ENCODE assay signal across 22 cellular contexts in the genomic region with DNA sequence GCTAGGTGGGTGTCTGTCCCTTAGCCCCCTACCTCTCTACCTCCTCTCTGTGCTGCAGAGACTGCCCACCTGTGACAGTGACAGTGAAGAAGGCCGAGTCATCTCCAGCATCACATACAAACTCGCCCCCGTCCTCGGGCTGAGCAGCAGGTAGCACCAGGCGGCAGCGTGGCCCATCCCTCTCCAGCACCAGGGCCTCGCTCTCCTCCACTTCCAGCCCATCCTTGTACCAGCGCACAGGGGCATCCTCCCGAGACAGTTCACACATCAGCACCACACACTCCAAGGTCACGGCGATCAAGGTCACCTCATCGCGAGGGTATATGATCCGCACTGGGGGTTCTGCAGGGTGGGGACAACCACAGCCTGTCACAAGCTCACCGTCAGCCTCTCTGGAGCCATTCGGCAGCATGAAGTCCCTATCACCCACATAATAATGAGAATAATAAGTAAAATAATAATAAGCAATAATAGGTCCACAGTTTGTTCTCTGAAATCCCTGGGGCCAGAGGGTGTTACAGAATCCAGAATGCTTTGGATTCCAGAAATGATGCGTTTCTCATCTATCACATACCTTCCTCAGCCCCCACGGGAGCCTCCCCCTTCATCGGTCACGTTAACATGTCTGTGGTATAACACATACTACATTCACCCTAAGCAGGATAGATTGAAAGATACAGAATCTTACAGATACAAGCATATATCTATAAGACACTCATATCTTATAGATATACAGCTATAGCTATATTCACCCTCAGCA. TPM values are rescaled to one million over a fixed set of nuclear protein-coding genes. Genes with fewer than 3 reads are reported as not detected.
DNase-seq lines count a peak whose midpoint lies in the region; ATAC-seq, FAIRE-seq and TF ChIP-seq lines count a peak whose summit lies in the region.
"Had no signal": no experiment of that assay in that cellular context is flagged by ENCODE, and none has a peak within 500 bp of the region (broad histone marks: within the 10 kb centered on the region; RNA-seq: fewer than 3 reads in every experiment).

No MANE protein-coding gene starts in this region.

- CTCF ChIA-PET in IMR-90 (lab: Yijun Ruan, JAX) (interaction anchor here (0.6 to 2.0 kb wide), 9 partner anchors 8 to 1354 kb away, joined by 3 to 10 read pairs (median 3); a partner anchor contains a TSS), H1 (lab: Charles Lee; ENCODE audit: partially characterized antibody) (interaction anchor here (0.6 to 19.7 kb wide), 37 partner anchors 9 to 170 kb away, joined by 3 to 293 read pairs (median 8); a partner anchor contains a TSS)

- intact Hi-C loops in IMR-90 (cut with micrococcal nuclease): no loop called here
- intact Hi-C loops in ovary (cut with DNase I): loop anchor here in 2 of 4 donors (5.0 kb wide), 2 partner anchors 78 to 83 kb away; no protein-coding TSS in a partner anchor

- dilution Hi-C loops in IMR-90 (cut with HindIII; ENCODE audit: low sequenced_read_pairs, unreplicated experiment): no loop called here

- TF ChIP-seq POLR2A in IMR-90 (IDR thresholded peaks at IDR 0.05; ENCODE audit: low read depth, low read length) (no peak), H1 (IDR thresholded peaks at IDR 0.05; ENCODE audit: control extremely low read depth in 1 of 2, low read depth in 2 of 2, low read length in 2 of 2) (no peak), ovary (IDR thresholded peaks at IDR 0.05) (no peak)

- BruUV-seq in IMR-90 (replicated peaks; lab: Mats Ljungman, UMichigan): no TSS peak

- H3K36me3 ChIP-seq in GM23248 (ENCODE audit: low read depth) (no peaks in the 10 kb centered on the region), IMR-90 (ENCODE audit: control insufficient read depth, insufficient read depth, low read length) (peaks cover 7% of the 10 kb centered on the region), H1 (ENCODE audit: control insufficient read depth in 2 of 4, insufficient read depth in 4 of 4, low read length in 3 of 4) (peaks cover 0 to 21% (median 9%) of the 10 kb centered on the region in 4 experiments; a peak in 5 of 8 replicates), ovary (no peaks in the 10 kb centered on the region)
- H3K36me3 ChIP-seq: SJCRH30 had no signal

- H3K4ac ChIP-seq in IMR-90 (ENCODE audit: low read depth, low read length) (no peak overlapping the region), H1 (replicated peaks; ENCODE audit: insufficient read length, low read depth, low read length) (no peak overlapping the region)

- H4K91ac ChIP-seq in IMR-90 (ENCODE audit: insufficient read depth, low read depth, low read length): no peak overlapping the region
- peak overlapping the region; percentile 82 for H4K91ac ChIP-seq in H1 (replicated peaks; ENCODE audit: insufficient read length, low read length)

- no peaks in the 10 kb centered on the region for H3K23me2 ChIP-seq in H1 (ENCODE audit: low read depth, low read length)

- H3K4me2 ChIP-seq in GM23248 (ENCODE audit: unreplicated experiment) (no peak overlapping the region), IMR-90 (ENCODE audit: low read depth, low read length) (no peak overlapping the region), H1 (ENCODE audit: insufficient read depth in 1 of 2, low read depth in 2 of 2, low read length in 2 of 2) (no peak overlapping the region)
- H3K4me2 ChIP-seq: KMS-11 had no signal

- H2BK15ac ChIP-seq in IMR-90 (ENCODE audit: low read depth, low read length) (no peak overlapping the region), H1 (ENCODE audit: low read length) (no peak overlapping the region; the same call in 1 of the 2 replicates)

- H2BK5ac ChIP-seq in IMR-90 (ENCODE audit: low read depth, low read length, poor library complexity, severe bottlenecking) (no peak overlapping the region), H1 (ENCODE audit: low read depth, low read length) (peak overlapping the region; percentile 46; the same call in 1 of the 2 replicates)

- FAIRE-seq in H1 (lab: Jason Lieb, UNC): no peak
- FAIRE-seq: G401.6, GM12892 had no signal

- H3K23ac ChIP-seq in IMR-90 (ENCODE audit: low read depth, low read length) (no peak overlapping the region), H1 (ENCODE audit: insufficient read length) (no peak overlapping the region)

- H3K4me1 ChIP-seq in GM23248 (ENCODE audit: insufficient read depth) (peaks cover 11% of the 10 kb centered on the region; the same call in 1 of the 2 replicates), IMR-90 (ENCODE audit: control insufficient read depth, insufficient read depth, low read length) (peaks cover 2% of the 10 kb centered on the region; the same call in 1 of the 2 replicates), H1 (replicated peaks in 1 of 4; ENCODE audit: control insufficient read depth in 3 of 4, insufficient read depth in 4 of 4, low read length in 3 of 4) (peaks cover 5 to 36% (median 30%) of the 10 kb centered on the region in 4 experiments), ovary (ENCODE audit: insufficient read depth) (peaks cover 4% of the 10 kb centered on the region)

- no peak overlapping the region for H2BK20ac ChIP-seq in IMR-90 (ENCODE audit: low read depth, low read length)
- H2BK20ac ChIP-seq in H1 (ENCODE audit: low read length): no peak overlapping the region

- no peak for TF ChIP-seq EP300 in H1 (IDR thresholded peaks at IDR 0.05; ENCODE audit: borderline replicate concordance in 1 of 2, low read depth in 2 of 2, low read length in 2 of 2)
- TF ChIP-seq EP300 in ovary (IDR thresholded peaks at IDR 0.05): no peak

- H2AK5ac ChIP-seq in IMR-90 (ENCODE audit: low read depth, low read length): no peak overlapping the region
- H2AK5ac ChIP-seq in H1 (ENCODE audit: low read depth, low read length): peak overlapping the region; percentile 69; the same call in 1 of the 2 replicates

- H3K27ac ChIP-seq in GM23248 (no peak overlapping the region), IMR-90 (ENCODE audit: insufficient read depth, low read length) (no peak overlapping the region), H1 (ENCODE audit: low read depth, low read length) (no peak overlapping the region), ovary (no peak overlapping the region)
- H3K27ac ChIP-seq: BLaER1 treated with 17β-estradiol and CSF1 and Interleukin-3, amounts not matched to agents 10 nM and 100 nM; KMS-11; SJCRH30 had no signal

- no peak for ATAC-seq in IMR-90 (ENCODE audit: low read depth)
- ATAC-seq: Panc1 had no signal

- no peak overlapping the region for H2BK120ac ChIP-seq in IMR-90 (ENCODE audit: low read depth, low read length)
- no peak overlapping the region for H2BK120ac ChIP-seq in H1 (replicated peaks; ENCODE audit: low read depth, low read length)

- H3K56ac ChIP-seq in IMR-90 (ENCODE audit: extremely low read depth, insufficient read depth, low read length) (no peak overlapping the region), H1 (replicated peaks; ENCODE audit: insufficient read length, low read depth, low read length) (no peak overlapping the region)

- H4K8ac ChIP-seq in IMR-90 (ENCODE audit: low read depth in 2 of 2, low read length in 2 of 2): no peak overlapping the region
- no peak overlapping the region for H4K8ac ChIP-seq in H1 (ENCODE audit: extremely low read depth, insufficient read depth, low read length)

- in situ Hi-C loops in GM23248 (cut with MboI) (no loop called here), IMR-90 (cut with MboI; ENCODE audit: low sequenced_read_pairs) (no loop called here)

- DNase-seq in GM23248 (peak; percentile 40), IMR-90 (no peak), H1 (ENCODE audit: low read depth in 1 of 2, low spot score in 2 of 2) (no peak), ovary (peak in 3 of 5 donors; percentile 27 to 42 (median 32)), NCI-H2081 treated with DMSO at 0.1 percent for 48 hours (lab: John Stamatoyannopoulos, UW) (no peak), UCSD-AML1 (lab: John Stamatoyannopoulos, UW; ENCODE audit: unreplicated experiment) (no peak), amniotic stem cell (lab: John Stamatoyannopoulos, UW) (no peak)
- DNase-seq: ACHN; CD8-positive, alpha-beta T cell; NCI-H1092 treated with DMSO at 0.1 percent for 48 hours; NCI-H1436 treated with DMSO at 0.1 percent for 48 hours; NCI-H1930; NCI-H2227 treated with DMSO at 0.1 percent for 48 hours; NCI-H510A treated with DMSO at 0.1 percent for 48 hours; NCI-H774; NK-92 treated with Interleukin-12 subunit alpha and Interleukin-12 subunit beta, amount 100 ng/mL, for 24 hours; SJCRH30 had no signal

- H4K20me1 ChIP-seq in GM23248 (ENCODE audit: insufficient read depth): no peaks in the 10 kb centered on the region
- peaks cover 3% of the 10 kb centered on the region; the same call in 1 of the 2 replicates for H4K20me1 ChIP-seq in IMR-90 (ENCODE audit: insufficient read depth, low read length)
- H4K20me1 ChIP-seq in H1 (replicated peaks in 1 of 2; ENCODE audit: control insufficient read depth in 1 of 2, insufficient read depth in 2 of 2, low read length in 2 of 2): peaks cover 0 to 2% of the 10 kb centered on the region in 2 experiments

- H3K27me3 ChIP-seq in GM23248 (replicated peaks; ENCODE audit: insufficient read depth) (no peaks in the 10 kb centered on the region), IMR-90 (ENCODE audit: control insufficient read depth, insufficient read depth, low read length) (no peaks in the 10 kb centered on the region), H1 (replicated peaks in 1 of 4; ENCODE audit: control insufficient read depth in 3 of 4, extremely low read depth in 1 of 4, insufficient read depth in 3 of 4, low read length in 3 of 4) (no peaks in the 10 kb centered on the region; a peak in 2 of 7 replicates), ovary (no peaks in the 10 kb centered on the region)
- H3K27me3 ChIP-seq: BLaER1 treated with 17β-estradiol and CSF1 and Interleukin-3, amounts not matched to agents 10 nM and 100 nM; SJCRH30 had no signal

- no peaks in the 10 kb centered on the region for H3K79me2 ChIP-seq in GM23248 (ENCODE audit: insufficient read depth)
- H3K79me2 ChIP-seq in H1 (ENCODE audit: control insufficient read depth in 1 of 2, insufficient read depth in 2 of 2, low read length in 2 of 2): peaks cover 0 to 2% of the 10 kb centered on the region in 2 experiments; a peak in 1 of 4 replicates

- 0 out of 2 replicates have a peak overlapping the region, but pooled peaks have one; percentile 30 for H2BK12ac ChIP-seq in H1 (ENCODE audit: low read depth, low read length)

- H3K9me1 ChIP-seq in IMR-90 (ENCODE audit: insufficient read depth, low read length): no peaks in the 10 kb centered on the region

- H2AK9ac ChIP-seq in IMR-90 (replicated peaks; ENCODE audit: low read depth, low read length, poor library complexity): peak overlapping the region; percentile 45

- H3K79me1 ChIP-seq in IMR-90 (ENCODE audit: low read depth in 1 of 2, low read length in 2 of 2): no peaks in the 10 kb centered on the region
- H3K79me1 ChIP-seq in H1 (ENCODE audit: low read depth, low read length): 0 out of 2 replicates have a peak, but pooled peaks cover under 1% of the 10 kb centered on the region

- TF ChIP-seq RAD21 in IMR-90 (IDR thresholded peaks at IDR 0.05; ENCODE audit: low read length) (no peak), H1 (IDR thresholded peaks at IDR 0.05 in 1 of 2, conservative IDR thresholded peaks at IDR 0.05 in 1 of 2; ENCODE audit: low read depth in 2 of 2, low read length in 2 of 2) (no peak)

- H3F3A ChIP-seq in GM23248 (ENCODE audit: insufficient read depth): 0 out of 2 replicates have a peak, but pooled peaks cover 5% of the 10 kb centered on the region

- POLR2A ChIA-PET in IMR-90 (lab: Charles Lee; ENCODE audit: unreplicated experiment): no interaction called here
- POLR2A ChIA-PET in H1 (lab: Charles Lee; ENCODE audit: partially characterized antibody): interaction anchor here (0.8 to 17.5 kb wide), 7 partner anchors 8 to 50 kb away, joined by 3 to 293 read pairs (median 44); a partner anchor contains a TSS

- no peak overlapping the region for H3K14ac ChIP-seq in IMR-90 (replicated peaks; ENCODE audit: low read depth, low read length)
- no peak overlapping the region for H3K14ac ChIP-seq in H1 (ENCODE audit: insufficient read length)

- 71 to 72% methylated on average over 19 to 20 of the region's 20 CpGs for WGBS in GM23248 (ENCODE audit: low coverage in 1 of 2, low lambda C conversion rate in 2 of 2, missing lambda C conversion rate in 2 of 2), 2 experiments
- WGBS in IMR-90 (ENCODE audit: extremely low coverage in 2 of 2, insufficient read length in 1 of 2), 2 experiments: 93% methylated on average over 13 of the region's 20 CpGs; no CpG with 5 or more reads in 1 of the 2 experiments
- 90% methylated on average over 16 of the region's 20 CpGs; no CpG with 5 or more reads in 1 of the 2 experiments for WGBS in H1 (ENCODE audit: extremely low coverage in 1 of 2, insufficient coverage in 1 of 2, insufficient read length in 1 of 2, insufficient replicate concordance in 2 of 2, low coverage in 1 of 2, low lambda C conversion rate in 2 of 2, missing lambda C conversion rate in 1 of 2), 2 experiments
- 56 to 76% (median 57%) methylated on average over 20 of the region's 20 CpGs for WGBS in ovary, 3 donors

- H3K9me2 ChIP-seq in GM23248 (ENCODE audit: insufficient read depth): no peaks in the 10 kb centered on the region

- H3K9ac ChIP-seq in GM23248: no peak overlapping the region
- H3K9ac ChIP-seq in IMR-90 (ENCODE audit: low read depth, low read length): no peak overlapping the region
- no peak overlapping the region for H3K9ac ChIP-seq in H1 (replicated peaks in 1 of 4; ENCODE audit: extremely low read depth in 1 of 4, low read depth in 3 of 4, low read length in 3 of 4)
- H3K9ac ChIP-seq: BLaER1 treated with 17β-estradiol and CSF1 and Interleukin-3, amounts not matched to agents 10 nM and 100 nM; KMS-11 had no signal

- H2AFZ ChIP-seq in GM23248: no peak overlapping the region
- H2AFZ ChIP-seq in IMR-90 (replicated peaks; ENCODE audit: low read length, poor library complexity): no peak overlapping the region
- H2AFZ ChIP-seq in H1 (ENCODE audit: low read length): no peak overlapping the region

- H3K4me3 ChIP-seq in GM23248 (no peak overlapping the region), IMR-90 (ENCODE audit: insufficient read depth, low read depth, low read length) (no peak overlapping the region), H1 (ENCODE audit: extremely low read depth in 1 of 4, insufficient read depth in 2 of 4, low read depth in 3 of 4, low read length in 4 of 4) (no peak overlapping the region), ovary (no peak overlapping the region)
- H3K4me3 ChIP-seq: BLaER1 treated with 17β-estradiol and CSF1 and Interleukin-3, amounts not matched to agents 10 nM and 100 nM; SJCRH30 had no signal

- TF ChIP-seq CTCF in IMR-90 (conservative IDR thresholded peaks at IDR 0.05; ENCODE audit: low read depth, low read length) (no peak), H1 (IDR thresholded peaks at IDR 0.05; ENCODE audit: control extremely low read depth in 1 of 3, insufficient read depth in 1 of 3, low read depth in 1 of 3, low read length in 3 of 3) (no peak), ovary (IDR thresholded peaks at IDR 0.05) (no peak)

- H4K5ac ChIP-seq in IMR-90 (ENCODE audit: low read depth, low read length): no peak overlapping the region
- H4K5ac ChIP-seq in H1 (ENCODE audit: insufficient read length, low read depth, low read length): no peak overlapping the region

- H3K9me3 ChIP-seq in GM23248 (ENCODE audit: low read depth): no peaks in the 10 kb centered on the region
- no peaks in the 10 kb centered on the region for H3K9me3 ChIP-seq in IMR-90 (ENCODE audit: control insufficient read depth, insufficient read depth, low read length)
- H3K9me3 ChIP-seq in H1 (ENCODE audit: insufficient read depth in 2 of 2, low read depth in 1 of 2, low read length in 1 of 2): no peaks in the 10 kb centered on the region
- H3K9me3 ChIP-seq in ovary: no peaks in the 10 kb centered on the region
- H3K9me3 ChIP-seq: SJCRH30 had no signal

- H3K18ac ChIP-seq in IMR-90 (ENCODE audit: low read depth, low read length): no peak overlapping the region
- H3K18ac ChIP-seq in H1 (ENCODE audit: extremely low read depth, low read length): no peak overlapping the region

RNA-seq across cellular contexts. Expression of a gene that starts 12.0 kb away (rescaled TPM):
- 68.7 and 84.9 TPM in 2 replicates for total RNA-seq in GM23248 (2014; rRNA removed; shearing (Covaris generic))
- 12.8 and 13.8 TPM in 2 replicates for polyA plus RNA-seq in GM23248 (2016; fragmentation: Nextera tagmentation; extraction: Ambion mirVana)
- total RNA-seq in IMR-90 (2012; rRNA removed): 21.4 and 21.5 TPM in 2 replicates
- 51.2 and 51.8 TPM in 2 replicates for polyA plus RNA-seq in IMR-90 (2012; rRNA removed)
- polyA plus RNA-seq in IMR-90 (2012; cell fraction: cytosol; rRNA removed): 55.5 and 61.7 TPM in 2 replicates
- 203 and 301 TPM in 2 replicates for polyA plus RNA-seq in IMR-90 (2012; cell fraction: nucleus; rRNA removed; ENCODE audit: low replicate concordance)
- total RNA-seq in H1 (2021; fragmentation: NEBNext Ultra II Directional; extraction: Animal tissue kit (Norgen Biotek cat#: 25700)): 127 and 135 TPM in 2 replicates
- polyA plus RNA-seq in H1 (2011; rRNA removed): 116 and 205 TPM in 2 replicates
- polyA plus RNA-seq in H1 (2011; cell fraction: cytosol; rRNA removed): 171 TPM
- polyA plus RNA-seq in H1 (2011; cell fraction: nucleus; rRNA removed): 776 TPM
- 105 to 168 TPM (median 164 TPM) in 4 replicates for polyA plus RNA-seq in H1 (2012, experiment 1 of 2)
- polyA plus RNA-seq in H1 (2012, experiment 2 of 2): 108 TPM
- 76.8 TPM for polyA plus RNA-seq in H1 (2013, experiment 1 of 2)
- polyA plus RNA-seq in H1 (2013, experiment 2 of 2): 67.6 TPM
- polyA minus RNA-seq in H1 (2011; rRNA and poly(A)+ RNA removed): 64.9 and 94.5 TPM in 2 replicates
- 91.4 TPM for polyA minus RNA-seq in H1 (2011; cell fraction: cytosol; rRNA and poly(A)+ RNA removed)
- polyA minus RNA-seq in H1 (2011; cell fraction: nucleus; rRNA and poly(A)+ RNA removed): 160 TPM
- total RNA-seq in ovary: 100 to 1,000 TPM; 230 to 740 (median 473) TPM
- 100 to 1,000 TPM in 1 of 2 donors, 10 to 100 TPM in 1; 53.2 to 431 TPM for polyA plus RNA-seq in ovary

RNA-seq across cellular contexts. Expression of a gene that starts 12.8 kb away (rescaled TPM):
- 0.11 TPM in 1 of 2 replicates, not detected in the other for total RNA-seq in GM23248 (2014; rRNA removed; shearing (Covaris generic))
- 0.19 and 0.36 TPM in 2 replicates for polyA plus RNA-seq in GM23248 (2016; fragmentation: Nextera tagmentation; extraction: Ambion mirVana)
- total RNA-seq in IMR-90 (2012; rRNA removed): not detected in 2 replicates
- 0.80 and 0.96 TPM in 2 replicates for polyA plus RNA-seq in IMR-90 (2012; rRNA removed)
- polyA plus RNA-seq in IMR-90 (2012; cell fraction: cytosol; rRNA removed): 0.16 and 0.26 TPM in 2 replicates
- polyA plus RNA-seq in IMR-90 (2012; cell fraction: nucleus; rRNA removed; ENCODE audit: low replicate concordance): 5.6 and 14.6 TPM in 2 replicates
- total RNA-seq in H1 (2021; fragmentation: NEBNext Ultra II Directional; extraction: Animal tissue kit (Norgen Biotek cat#: 25700)): 0.65 and 0.73 TPM in 2 replicates
- polyA plus RNA-seq in H1 (2011; rRNA removed): 2.7 and 4.3 TPM in 2 replicates
- 3.2 TPM for polyA plus RNA-seq in H1 (2011; cell fraction: cytosol; rRNA removed)
- polyA plus RNA-seq in H1 (2011; cell fraction: nucleus; rRNA removed): 11.1 TPM
- polyA plus RNA-seq in H1 (2012, experiment 1 of 2): 0.77 to 3.2 TPM (median 2.1 TPM) in 4 replicates
- polyA plus RNA-seq in H1 (2012, experiment 2 of 2): 0.54 TPM
- polyA plus RNA-seq in H1 (2013, experiment 1 of 2): 0.61 TPM
- polyA plus RNA-seq in H1 (2013, experiment 2 of 2): 0.57 TPM
- polyA minus RNA-seq in H1 (2011; rRNA and poly(A)+ RNA removed): 0.22 and 0.41 TPM in 2 replicates
- polyA minus RNA-seq in H1 (2011; cell fraction: cytosol; rRNA and poly(A)+ RNA removed): not detected
- 1.1 TPM for polyA minus RNA-seq in H1 (2011; cell fraction: nucleus; rRNA and poly(A)+ RNA removed)
- total RNA-seq in ovary: 100 to 1,000 TPM in 2 of 7 donors, 10 to 100 TPM in 5; 38.4 to 165 (median 78.3) TPM
- 100 to 1,000 TPM in 1 of 2 donors, 10 to 100 TPM in 1; 96.3 to 162 TPM for polyA plus RNA-seq in ovary
- total RNA-seq: CD8-positive, alpha-beta T cell had no signal

RNA-seq across cellular contexts. Expression of a gene that starts 15.5 kb away (rescaled TPM):
- total RNA-seq in GM23248 (2014; rRNA removed; shearing (Covaris generic)): 5.8 and 6.2 TPM in 2 replicates
- 1.7 and 2.2 TPM in 2 replicates for polyA plus RNA-seq in GM23248 (2016; fragmentation: Nextera tagmentation; extraction: Ambion mirVana)
- under 0.01 and 0.18 TPM in 2 replicates for total RNA-seq in IMR-90 (2012; rRNA removed)
- polyA plus RNA-seq in IMR-90 (2012; rRNA removed): 2.2 and 3.0 TPM in 2 replicates
- 0.81 and 1.3 TPM in 2 replicates for polyA plus RNA-seq in IMR-90 (2012; cell fraction: cytosol; rRNA removed)
- polyA plus RNA-seq in IMR-90 (2012; cell fraction: nucleus; rRNA removed; ENCODE audit: low replicate concordance): 20.2 and 40.5 TPM in 2 replicates
- total RNA-seq in H1 (2021; fragmentation: NEBNext Ultra II Directional; extraction: Animal tissue kit (Norgen Biotek cat#: 25700)): 10.2 and 11.0 TPM in 2 replicates
- 10.4 and 15.4 TPM in 2 replicates for polyA plus RNA-seq in H1 (2011; rRNA removed)
- polyA plus RNA-seq in H1 (2011; cell fraction: cytosol; rRNA removed): 10.0 TPM
- polyA plus RNA-seq in H1 (2011; cell fraction: nucleus; rRNA removed): 19.0 TPM
- 7.6 to 11.7 TPM (median 9.4 TPM) in 4 replicates for polyA plus RNA-seq in H1 (2012, experiment 1 of 2)
- 13.6 TPM for polyA plus RNA-seq in H1 (2012, experiment 2 of 2)
- polyA plus RNA-seq in H1 (2013, experiment 1 of 2): 8.4 TPM
- polyA plus RNA-seq in H1 (2013, experiment 2 of 2): 8.2 TPM
- polyA minus RNA-seq in H1 (2011; rRNA and poly(A)+ RNA removed): 4.3 and 6.1 TPM in 2 replicates
- 7.5 TPM for polyA minus RNA-seq in H1 (2011; cell fraction: cytosol; rRNA and poly(A)+ RNA removed)
- polyA minus RNA-seq in H1 (2011; cell fraction: nucleus; rRNA and poly(A)+ RNA removed): 5.6 TPM
- 10 to 100 TPM in 6 of 7 donors, 1 to 10 TPM in 1; 5.8 to 22.7 (median 10.7) TPM for total RNA-seq in ovary
- 1 to 10 TPM in 1 of 2 donors, under 1 TPM in 1; 0.62 to 6.5 TPM for polyA plus RNA-seq in ovary

RNA-seq across cellular contexts. Expression of a gene that starts 15.7 kb away (rescaled TPM):
- 526 and 533 TPM in 2 replicates for total RNA-seq in GM23248 (2014; rRNA removed; shearing (Covaris generic))
- polyA plus RNA-seq in GM23248 (2016; fragmentation: Nextera tagmentation; extraction: Ambion mirVana): 174 and 179 TPM in 2 replicates
- total RNA-seq in IMR-90 (2012; rRNA removed): 24.0 and 27.2 TPM in 2 replicates
- polyA plus RNA-seq in IMR-90 (2012; rRNA removed): 115 and 147 TPM in 2 replicates
- 108 and 204 TPM in 2 replicates for polyA plus RNA-seq in IMR-90 (2012; cell fraction: cytosol; rRNA removed)
- polyA plus RNA-seq in IMR-90 (2012; cell fraction: nucleus; rRNA removed; ENCODE audit: low replicate concordance): 37.3 and 118 TPM in 2 replicates
- total RNA-seq in H1 (2021; fragmentation: NEBNext Ultra II Directional; extraction: Animal tissue kit (Norgen Biotek cat#: 25700)): 62.9 and 68.1 TPM in 2 replicates
- polyA plus RNA-seq in H1 (2011; rRNA removed): 67.3 and 103 TPM in 2 replicates
- 61.7 TPM for polyA plus RNA-seq in H1 (2011; cell fraction: cytosol; rRNA removed)
- 76.8 TPM for polyA plus RNA-seq in H1 (2011; cell fraction: nucleus; rRNA removed)
- polyA plus RNA-seq in H1 (2012, experiment 1 of 2): 33.7 to 59.5 TPM (median 55.7 TPM) in 4 replicates
- 62.7 TPM for polyA plus RNA-seq in H1 (2012, experiment 2 of 2)
- 107 TPM for polyA plus RNA-seq in H1 (2013, experiment 1 of 2)
- polyA plus RNA-seq in H1 (2013, experiment 2 of 2): 107 TPM
- polyA minus RNA-seq in H1 (2011; rRNA and poly(A)+ RNA removed): 17.3 and 20.9 TPM in 2 replicates
- polyA minus RNA-seq in H1 (2011; cell fraction: cytosol; rRNA and poly(A)+ RNA removed): 62.2 TPM
- 38.8 TPM for polyA minus RNA-seq in H1 (2011; cell fraction: nucleus; rRNA and poly(A)+ RNA removed)
- 100 to 1,000 TPM in 6 of 7 donors, 10 to 100 TPM in 1; 89.4 to 181 (median 135) TPM for total RNA-seq in ovary
- 10 to 100 TPM in 1 of 2 donors, 1 to 10 TPM in 1; 4.0 to 76.0 TPM for polyA plus RNA-seq in ovary

RNA-seq across cellular contexts. Expression of a gene that starts 38.3 kb away (rescaled TPM):
- 10.5 and 13.9 TPM in 2 replicates for total RNA-seq in GM23248 (2014; rRNA removed; shearing (Covaris generic))
- polyA plus RNA-seq in GM23248 (2016; fragmentation: Nextera tagmentation; extraction: Ambion mirVana) (7.3 and 7.9 TPM in 2 replicates), IMR-90 (2012; rRNA removed) (14.5 and 22.4 TPM in 2 replicates), H1 (2011; rRNA removed) (18.5 and 26.5 TPM in 2 replicates), ovary (10 to 100 TPM in 1 of 2 donors, 1 to 10 TPM in 1; 9.2 to 46.2 TPM)
- total RNA-seq in IMR-90 (2012; rRNA removed) (6.7 and 19.7 TPM in 2 replicates), ovary (10 to 100 TPM; 30.3 to 73.7 (median 43.8) TPM)
- polyA plus RNA-seq in IMR-90 (2012; cell fraction: cytosol; rRNA removed): 6.4 and 7.1 TPM in 2 replicates
- polyA plus RNA-seq in IMR-90 (2012; cell fraction: nucleus; rRNA removed; ENCODE audit: low replicate concordance): 83.5 and 203 TPM in 2 replicates
- 24.1 and 29.6 TPM in 2 replicates for total RNA-seq in H1 (2021; fragmentation: NEBNext Ultra II Directional; extraction: Animal tissue kit (Norgen Biotek cat#: 25700))
- polyA plus RNA-seq in H1 (2011; cell fraction: cytosol; rRNA removed): 15.8 TPM
- 164 TPM for polyA plus RNA-seq in H1 (2011; cell fraction: nucleus; rRNA removed)
- polyA plus RNA-seq in H1 (2012, experiment 1 of 2): 17.0 to 28.8 TPM (median 24.2 TPM) in 4 replicates
- 20.6 TPM for polyA plus RNA-seq in H1 (2012, experiment 2 of 2)
- 15.3 TPM for polyA plus RNA-seq in H1 (2013, experiment 1 of 2)
- polyA plus RNA-seq in H1 (2013, experiment 2 of 2): 13.6 TPM
- polyA minus RNA-seq in H1 (2011; rRNA and poly(A)+ RNA removed): 24.4 and 24.9 TPM in 2 replicates
- polyA minus RNA-seq in H1 (2011; cell fraction: cytosol; rRNA and poly(A)+ RNA removed): 20.9 TPM
- 35.4 TPM for polyA minus RNA-seq in H1 (2011; cell fraction: nucleus; rRNA and poly(A)+ RNA removed)

Comparison
In these comparisons a context has a peak if more than half of its experiments do, and no peak if none do; other contexts are left out.
1. DNase-seq: peak in GM23248 (single experiment) and ovary (3 of 5); none in IMR-90 (single experiment), H1 (0 of 2), NCI-H2081 treated with DMSO at 0.1 percent for 48 hours (single experiment), UCSD-AML1 (single experiment) and amniotic stem cell (single experiment).
2. RNA of a gene that starts 12.8 kb away (total RNA-seq): 38.4 to 165 TPM in ovary; 0.65 to 0.73 TPM in H1, 0.11 TPM in GM23248 and not detected in IMR-90; every median in the first group is over 10 times any median in the second.